7 cellular contexts compared by ENCODE assay signal in genomic region chr4:2608277-2608676, GRCh38.
A peak's percentile ranks its signal among the peaks of the same experiment; 100 is the strongest.
DNase-seq lines count a peak whose midpoint lies in the region; ATAC-seq and TF ChIP-seq lines count a peak whose summit lies in the region.
"Not testable (repeated sequence)": the region's sequence is repeated elsewhere in the genome, so short reads cannot be mapped to it uniquely, and the experiment has no call there.

No MANE protein-coding gene starts in this region.

- H3K9ac ChIP-seq in Karpas-422 (ENCODE audit: low read length); endodermal cell (ENCODE audit: extremely low read depth, low read length, poor library complexity, severe bottlenecking): not testable (repeated sequence)

- peaks cover 98% of the 10 kb centered on the region for H3K79me2 ChIP-seq in Karpas-422 (ENCODE audit: low read length)

- not testable (repeated sequence) for H4K20me1 ChIP-seq in Karpas-422 (ENCODE audit: insufficient read depth, low read depth, low read length)

- H3K36me3 ChIP-seq in Karpas-422 (ENCODE audit: insufficient read depth, low read length); heart left ventricle; sigmoid colon: not testable (repeated sequence)
- peaks cover 12% of the 10 kb centered on the region for H3K36me3 ChIP-seq in endodermal cell (ENCODE audit: control insufficient read depth, insufficient read depth, low read length)

- H3K4me1 ChIP-seq in Karpas-422 (ENCODE audit: low read length) (peaks cover 50% of the 10 kb centered on the region), heart left ventricle (peaks cover 0 to 37% (median 23%) of the 10 kb centered on the region in 12 donors), sigmoid colon (peaks cover 0 to 32% (median 21%) of the 10 kb centered on the region in 4 donors)
- H3K4me1 ChIP-seq in endodermal cell (ENCODE audit: control insufficient read depth, insufficient read depth, low read length) = not testable (repeated sequence)

- not testable (repeated sequence) for TF ChIP-seq POLR2A in heart left ventricle (IDR thresholded peaks at IDR 0.05); sigmoid colon (IDR thresholded peaks at IDR 0.05)

- intact Hi-C loops in heart left ventricle (cut with DNase I); left ventricle myocardium superior (cut with micrococcal nuclease); sigmoid colon (cut with DNase I): not testable (repeated sequence)

- H3K4me3 ChIP-seq in Karpas-422 (ENCODE audit: low read length); endodermal cell (ENCODE audit: low read length); heart left ventricle; sigmoid colon: not testable (repeated sequence)

- not testable (repeated sequence) for H2AFZ ChIP-seq in Karpas-422 (ENCODE audit: low read length)

- TF ChIP-seq CTCF in endodermal cell (conservative IDR thresholded peaks at IDR 0.05); heart left ventricle (IDR thresholded peaks at IDR 0.05); sigmoid colon (IDR thresholded peaks at IDR 0.05): not testable (repeated sequence)

- not testable (repeated sequence) for H3K4me1 Mint-ChIP-seq in endodermal cell

- peak overlapping the region; percentile 21; the same call in 1 of the 2 replicates for H3K27ac ChIP-seq in Karpas-422 (ENCODE audit: low read length)
- not testable (repeated sequence) for H3K27ac ChIP-seq in endodermal cell (ENCODE audit: low read depth, low read length); heart left ventricle; sigmoid colon

- not testable (repeated sequence) for H3K4me3 Mint-ChIP-seq in endodermal cell

- H3K9me3 ChIP-seq in Karpas-422 (ENCODE audit: low read length); endodermal cell (ENCODE audit: control insufficient read depth, low read length); heart left ventricle; sigmoid colon: not testable (repeated sequence)

- H3K9me2 ChIP-seq in Karpas-422 (replicated peaks; ENCODE audit: insufficient read depth, low read length) = not testable (repeated sequence)

- ATAC-seq in heart left ventricle (peak in 3 of 4 donors; percentile 40 to 74 (median 52)), left ventricle myocardium superior (peak; percentile 72)

- H3K36me3 Mint-ChIP-seq in endodermal cell (ENCODE audit: low read depth) = not testable (repeated sequence)

- not testable (repeated sequence) for DNase-seq in Karpas-422, endodermal cell, left ventricle myocardium superior
- DNase-seq in activated effector memory CD4-positive, alpha-beta T cell treated with anti-CD3 and anti-CD28 coated beads, Interleukin-2, amount 50 U/mL, for 16 hours = peak; percentile 13
- DNase-seq in heart left ventricle = peak in 1 of 5 donors; percentile 28
- DNase-seq in mesenteric fat pad (ENCODE audit: low spot score) = peak; percentile 30
- peak; percentile 26 for DNase-seq in sigmoid colon

- TF ChIP-seq EP300 in sigmoid colon (IDR thresholded peaks at IDR 0.05) = not testable (repeated sequence)

- whole genome bisulfite sequencing in endodermal cell (ENCODE audit: insufficient coverage in 1 of 2, insufficient read length in 1 of 2), 2 experiments = 88 to 94% methylated on average over 3 to 6 of the region's 6 CpGs
- 69 to 79% (median 77%) methylated on average over 6 of the region's 6 CpGs for WGBS in heart left ventricle, 4 donors
- 94 to 95% methylated on average over 6 of the region's 6 CpGs for WGBS in sigmoid colon, 2 donors

- H3K27me3 ChIP-seq in Karpas-422 (ENCODE audit: low read length); endodermal cell (ENCODE audit: control insufficient read depth, insufficient read depth, low read length, poor library complexity, severe bottlenecking); heart left ventricle; sigmoid colon: not testable (repeated sequence)

- H3K27me3 Mint-ChIP-seq in endodermal cell (ENCODE audit: insufficient read depth) = not testable (repeated sequence)

- not testable (repeated sequence) for H3K9me3 Mint-ChIP-seq in endodermal cell

- not testable (repeated sequence) for H3K4me2 ChIP-seq in Karpas-422 (ENCODE audit: low read depth, low read length, poor library complexity, severe bottlenecking)

- peak overlapping the region; percentile 30 for H3K27ac Mint-ChIP-seq in endodermal cell
